ENCODE assay signal across 1 cellular context in the genomic region with DNA sequence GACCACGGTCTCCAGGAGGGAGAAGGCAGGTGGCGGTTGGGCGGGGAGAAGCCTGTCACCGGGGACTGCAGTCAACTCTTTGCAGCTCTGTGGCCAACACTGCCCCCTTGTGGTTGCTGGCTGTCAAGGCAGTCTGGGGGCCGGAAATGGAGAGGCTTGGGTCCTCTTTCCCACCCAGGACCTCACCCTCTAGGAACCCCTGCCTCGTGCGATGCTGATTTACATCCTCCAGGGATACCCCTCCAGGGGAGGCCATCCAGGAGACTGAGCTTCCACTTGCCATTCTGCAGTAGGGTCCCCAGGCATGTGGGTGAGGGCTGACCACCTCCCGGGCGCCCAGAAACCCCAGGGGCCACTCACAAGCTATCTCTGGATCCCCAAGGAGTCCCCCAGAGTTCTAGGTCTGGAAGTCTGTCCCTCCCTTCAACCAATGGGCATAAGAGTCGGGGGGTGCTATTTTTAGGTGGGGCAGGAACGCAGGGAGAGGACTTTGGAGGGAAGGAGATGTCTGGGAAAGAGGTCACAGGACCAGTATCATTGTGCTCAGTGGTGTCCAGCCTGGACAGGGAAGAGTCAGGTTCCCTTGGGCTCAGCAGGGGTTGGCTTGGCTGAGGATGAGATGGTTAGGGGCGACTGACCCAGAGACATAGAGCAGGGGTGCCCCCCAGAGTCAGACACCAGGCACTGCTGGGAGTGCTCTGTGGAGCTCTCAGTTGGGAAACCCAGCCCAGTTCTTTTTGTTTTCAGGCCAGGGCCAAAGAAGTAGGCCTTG.
TF ChIP-seq lines count a peak whose summit lies in the region.

No MANE protein-coding gene starts in this region.

TF ChIP-seq in K562, 482 proteins besides CTCF, POLR2A, EP300 and RAD21 (continued from another document and continues in another):
- TF ChIP-seq ZBTB40 (IDR thresholded peaks at IDR 0.05) (peak; percentile 47; the same call in 1 of the 2 replicates), ZBTB40 (CRISPR knock-in tag; IDR thresholded peaks at IDR 0.05) (no peak), ETV1 (tag; conservative IDR thresholded peaks at IDR 0.05; ENCODE audit: low read depth) (peak; percentile 95), ZZZ3 (IDR thresholded peaks at IDR 0.05) (no peak), SRSF3 (IDR thresholded peaks at IDR 0.05; ENCODE audit: insufficient read depth, low read length) (no peak; the same call in 1 of the 2 replicates), FOSL1 (tag; conservative IDR thresholded peaks at IDR 0.05) (0 out of 2 replicates have a peak, but pooled peaks have one; percentile 16), STAG1 (CRISPR knock-in tag; IDR thresholded peaks at IDR 0.05; ENCODE audit: borderline replicate concordance) (peak; percentile 92), LARP7 (IDR thresholded peaks at IDR 0.05) (peak; percentile 61; the same call in 1 of the 2 replicates), TBP (optimal IDR thresholded peaks at IDR 0.05; ENCODE audit: low read depth, low read length) (peak; percentile 34), FOXJ2 (tag; IDR thresholded peaks at IDR 0.05) (no peak), PTTG1 (tag; IDR thresholded peaks at IDR 0.05; ENCODE audit: low read depth) (no peak), ZNF717 (CRISPR knock-in tag; IDR thresholded peaks at IDR 0.05) (0 out of 2 replicates have a peak, but pooled peaks have one; percentile 66), RB1 (IDR thresholded peaks at IDR 0.05; ENCODE audit: low read depth) (peak; percentile 77), HLTF (IDR thresholded peaks at IDR 0.05) (no peak), RAD51 (IDR thresholded peaks at IDR 0.05; ENCODE audit: borderline replicate concordance, low read depth) (no peak), TAF7 (tag; IDR thresholded peaks at IDR 0.05) (no peak), ETV6 (IDR thresholded peaks at IDR 0.05; ENCODE audit: borderline replicate concordance in 1 of 2, low read depth in 2 of 2, low read length in 1 of 2) (no peak), ETV6 (CRISPR knock-in tag; IDR thresholded peaks at IDR 0.05; ENCODE audit: borderline replicate concordance) (peak; percentile 70; the same call in 1 of the 2 replicates), THAP12 (CRISPR knock-in tag; IDR thresholded peaks at IDR 0.05) (0 out of 2 replicates have a peak, but pooled peaks have one; percentile 35), IRF1 (CRISPR knock-in tag; IDR thresholded peaks at IDR 0.05; ENCODE audit: borderline replicate concordance) (0 out of 2 replicates have a peak, but pooled peaks have one; percentile 52), ZNF212 (CRISPR knock-in tag; IDR thresholded peaks at IDR 0.05) (no peak), BRD9 (IDR thresholded peaks at IDR 0.05; ENCODE audit: low read depth, partially characterized antibody) (peak; percentile 78), EP400 (IDR thresholded peaks at IDR 0.05) (no peak), ZBED1 (IDR thresholded peaks at IDR 0.05) (no peak; the same call in 1 of the 2 replicates), ZNF232 (CRISPR knock-in tag; IDR thresholded peaks at IDR 0.05) (no peak), CC2D1A (IDR thresholded peaks at IDR 0.05) (peak; percentile 87), RNF2 (IDR thresholded peaks at IDR 0.05) (no peak), TAL1 (IDR thresholded peaks at IDR 0.05) (no peak), ZNF175 (CRISPR knock-in tag; IDR thresholded peaks at IDR 0.05; ENCODE audit: low read depth) (no peak), KLF16 (IDR thresholded peaks at IDR 0.05) (no peak), SIN3A (IDR thresholded peaks at IDR 0.05; ENCODE audit: borderline replicate concordance in 2 of 2, control insufficient read depth in 1 of 2, low read depth in 2 of 2, low read length in 2 of 2) (0 out of 4 replicates have a peak, but pooled peaks of 1 of the 2 experiments have one; percentile 7), HDGF (IDR thresholded peaks at IDR 0.05) (peak; percentile 61; the same call in 1 of the 2 replicates), TOE1 (IDR thresholded peaks at IDR 0.05; ENCODE audit: borderline replicate concordance) (0 out of 2 replicates have a peak, but pooled peaks have one; percentile 39), TOE1 (CRISPR knock-in tag; IDR thresholded peaks at IDR 0.05; ENCODE audit: borderline replicate concordance, low read depth) (no peak), RCOR1 (IDR thresholded peaks at IDR 0.05; ENCODE audit: borderline replicate concordance in 1 of 2, low read depth in 2 of 2, low read length in 2 of 2) (peak in 1 of 2 experiments; percentile 37; a peak in 1 of 4 replicates), TBL1XR1 (IDR thresholded peaks at IDR 0.05; ENCODE audit: low read length in 2 of 2) (no peak), TAF15 (IDR thresholded peaks at IDR 0.05; ENCODE audit: low read depth, low read length) (no peak), MBD2 (IDR thresholded peaks at IDR 0.05; ENCODE audit: borderline replicate concordance, low read depth) (no peak), SNIP1 (IDR thresholded peaks at IDR 0.05; ENCODE audit: low read depth) (no peak), HDAC1 (IDR thresholded peaks at IDR 0.05) (peak in 1 of 2 experiments; percentile 48; a peak in 1 of 4 replicates), NONO (IDR thresholded peaks at IDR 0.05; ENCODE audit: low read depth in 2 of 2, low read length in 1 of 2) (no peak; a peak in 1 of 4 replicates), ZNF57 (CRISPR knock-in tag; IDR thresholded peaks at IDR 0.05) (no peak), KLF10 (CRISPR knock-in tag; IDR thresholded peaks at IDR 0.05) (0 out of 2 replicates have a peak, but pooled peaks have one; percentile 55), ZNF282 (CRISPR knock-in tag; IDR thresholded peaks at IDR 0.05) (no peak), MEIS2 (IDR thresholded peaks at IDR 0.05; ENCODE audit: partially characterized antibody) (peak; percentile 7), PHB2 (IDR thresholded peaks at IDR 0.05; ENCODE audit: low read depth) (no peak), HDAC3 (IDR thresholded peaks at IDR 0.05; ENCODE audit: borderline replicate concordance, partially characterized antibody) (no peak), KAT2B (IDR thresholded peaks at IDR 0.05; ENCODE audit: low read depth, low read length) (no peak)
- TF ChIP-seq, protein P1, sequence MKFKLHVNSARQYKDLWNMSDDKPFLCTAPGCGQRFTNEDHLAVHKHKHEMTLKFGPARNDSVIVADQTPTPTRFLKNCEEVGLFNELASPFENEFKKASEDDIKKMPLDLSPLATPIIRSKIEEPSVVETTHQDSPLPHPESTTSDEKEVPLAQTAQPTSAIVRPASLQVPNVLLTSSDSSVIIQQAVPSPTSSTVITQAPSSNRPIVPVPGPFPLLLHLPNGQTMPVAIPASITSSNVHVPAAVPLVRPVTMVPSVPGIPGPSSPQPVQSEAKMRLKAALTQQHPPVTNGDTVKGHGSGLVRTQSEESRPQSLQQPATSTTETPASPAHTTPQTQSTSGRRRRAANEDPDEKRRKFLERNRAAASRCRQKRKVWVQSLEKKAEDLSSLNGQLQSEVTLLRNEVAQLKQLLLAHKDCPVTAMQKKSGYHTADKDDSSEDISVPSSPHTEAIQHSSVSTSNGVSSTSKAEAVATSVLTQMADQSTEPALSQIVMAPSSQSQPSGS (CRISPR knock-in tag; IDR thresholded peaks at IDR 0.05) = no peak
- TF ChIP-seq, protein P2, sequence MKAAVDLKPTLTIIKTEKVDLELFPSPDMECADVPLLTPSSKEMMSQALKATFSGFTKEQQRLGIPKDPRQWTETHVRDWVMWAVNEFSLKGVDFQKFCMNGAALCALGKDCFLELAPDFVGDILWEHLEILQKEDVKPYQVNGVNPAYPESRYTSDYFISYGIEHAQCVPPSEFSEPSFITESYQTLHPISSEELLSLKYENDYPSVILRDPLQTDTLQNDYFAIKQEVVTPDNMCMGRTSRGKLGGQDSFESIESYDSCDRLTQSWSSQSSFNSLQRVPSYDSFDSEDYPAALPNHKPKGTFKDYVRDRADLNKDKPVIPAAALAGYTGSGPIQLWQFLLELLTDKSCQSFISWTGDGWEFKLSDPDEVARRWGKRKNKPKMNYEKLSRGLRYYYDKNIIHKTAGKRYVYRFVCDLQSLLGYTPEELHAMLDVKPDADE (conservative IDR thresholded peaks at IDR 0.05; ENCODE audit: control insufficient read depth, low read depth, low read length) = peak; percentile 45; the same call in 1 of the 2 replicates
- TF ChIP-seq, protein P3, sequence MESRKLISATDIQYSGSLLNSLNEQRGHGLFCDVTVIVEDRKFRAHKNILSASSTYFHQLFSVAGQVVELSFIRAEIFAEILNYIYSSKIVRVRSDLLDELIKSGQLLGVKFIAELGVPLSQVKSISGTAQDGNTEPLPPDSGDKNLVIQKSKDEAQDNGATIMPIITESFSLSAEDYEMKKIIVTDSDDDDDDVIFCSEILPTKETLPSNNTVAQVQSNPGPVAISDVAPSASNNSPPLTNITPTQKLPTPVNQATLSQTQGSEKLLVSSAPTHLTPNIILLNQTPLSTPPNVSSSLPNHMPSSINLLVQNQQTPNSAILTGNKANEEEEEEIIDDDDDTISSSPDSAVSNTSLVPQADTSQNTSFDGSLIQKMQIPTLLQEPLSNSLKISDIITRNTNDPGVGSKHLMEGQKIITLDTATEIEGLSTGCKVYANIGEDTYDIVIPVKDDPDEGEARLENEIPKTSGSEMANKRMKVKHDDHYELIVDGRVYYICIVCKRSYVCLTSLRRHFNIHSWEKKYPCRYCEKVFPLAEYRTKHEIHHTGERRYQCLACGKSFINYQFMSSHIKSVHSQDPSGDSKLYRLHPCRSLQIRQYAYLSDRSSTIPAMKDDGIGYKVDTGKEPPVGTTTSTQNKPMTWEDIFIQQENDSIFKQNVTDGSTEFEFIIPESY (CRISPR knock-in tag; IDR thresholded peaks at IDR 0.05) = peak; percentile 82
